In the genomic region with DNA sequence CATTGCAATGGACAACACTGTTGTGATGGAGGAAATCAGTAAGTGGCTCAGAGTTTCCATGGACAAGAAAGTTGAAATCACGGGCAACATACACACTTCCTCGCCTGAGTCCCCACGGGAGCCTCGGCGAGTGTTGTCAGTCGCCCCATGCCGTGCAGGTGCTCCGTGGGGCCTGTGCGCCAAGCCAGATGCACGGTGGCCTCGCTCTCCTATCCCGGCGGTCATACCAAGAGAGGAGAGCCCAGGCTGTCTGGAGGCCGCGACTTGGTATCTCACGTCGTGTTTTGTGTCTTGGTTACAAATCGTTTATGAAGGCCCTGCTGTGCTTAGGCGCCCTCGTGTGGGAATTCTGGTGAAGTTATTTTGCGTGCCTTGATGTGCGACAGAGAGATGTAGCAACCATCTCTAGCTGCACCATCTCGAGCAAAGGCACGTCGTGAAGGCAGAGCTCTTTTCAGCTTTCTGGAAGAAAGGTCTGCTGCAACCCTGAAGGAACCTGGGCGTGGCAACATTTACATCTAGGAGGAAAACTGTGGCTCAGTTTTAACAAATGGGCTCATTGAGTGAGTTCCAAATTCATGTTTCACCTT, we compare ENCODE assay signal across 8 cellular contexts. TPM values are rescaled to one million over a fixed set of nuclear protein-coding genes. Genes with fewer than 3 reads are reported as not detected.
DNase-seq lines count a peak whose midpoint lies in the region; ATAC-seq and TF ChIP-seq lines count a peak whose summit lies in the region.

No MANE protein-coding gene starts in this region.

- H3K4me1 Mint-ChIP-seq in WTC11 (no peaks in the 10 kb centered on the region), naive B cell (no peaks in the 10 kb centered on the region)

- H3K4me1 ChIP-seq in esophagus muscularis mucosa = peaks cover 0 to 5% (median 5%) of the 10 kb centered on the region in 4 donors
- H3K4me1 ChIP-seq in aorta (ENCODE audit: control insufficient read depth in 1 of 2, insufficient read depth in 2 of 2, low read length in 2 of 2) = no peaks in the 10 kb centered on the region

- H3K9me3 ChIP-seq in esophagus muscularis mucosa (no peaks in the 10 kb centered on the region), aorta (ENCODE audit: control insufficient read depth, low read length) (no peaks in the 10 kb centered on the region)

- TF ChIP-seq CTCF in WTC11 (IDR thresholded peaks at IDR 0.05) (peak; percentile 20; the same call in 1 of the 2 replicates), esophagus muscularis mucosa (IDR thresholded peaks at IDR 0.05) (peak; percentile 64 to 77 (median 68))

- H3K27me3 ChIP-seq in esophagus muscularis mucosa (no peaks in the 10 kb centered on the region), aorta (ENCODE audit: control insufficient read depth in 1 of 2, insufficient read depth in 2 of 2, low read length in 1 of 2) (no peaks in the 10 kb centered on the region)

- H3K27me3 Mint-ChIP-seq in WTC11 (ENCODE audit: low read depth) (no peaks in the 10 kb centered on the region), naive B cell (no peaks in the 10 kb centered on the region)

- no peak overlapping the region; the same call in 1 of the 2 replicates for H3K27ac Mint-ChIP-seq in WTC11
- H3K27ac Mint-ChIP-seq in naive B cell = no peak overlapping the region

- no peaks in the 10 kb centered on the region for H3K9me3 Mint-ChIP-seq in WTC11
- no peaks in the 10 kb centered on the region for H3K9me3 Mint-ChIP-seq in naive B cell

- H3K4me3 ChIP-seq in esophagus muscularis mucosa (no peak overlapping the region), aorta (ENCODE audit: low read length in 2 of 2) (no peak overlapping the region)

- TF ChIP-seq EP300 in esophagus muscularis mucosa (IDR thresholded peaks at IDR 0.05) = no peak

- 60% methylated on average over 19 of the region's 26 CpGs for WGBS in esophagus muscularis mucosa
- 52 to 53% methylated on average over 26 of the region's 26 CpGs for WGBS in aorta, 2 donors

- H3K4me3 Mint-ChIP-seq in WTC11 = no peak overlapping the region
- H3K4me3 Mint-ChIP-seq in naive B cell = no peak overlapping the region

- intact Hi-C loops in esophagus muscularis mucosa (cut with DNase I) = no loop called here
- intact Hi-C loops in aorta (cut with DNase I) = no loop called here

- DNase-seq in NCI-H2029 treated with DMSO at 0.1 percent for 48 hours (lab: John Stamatoyannopoulos, UW) (peak; percentile 4), NCI-H2029 (lab: John Stamatoyannopoulos, UW) (no peak), NCI-H1092 (lab: John Stamatoyannopoulos, UW) (peak; percentile 13), WTC11 (ENCODE audit: low spot score) (peak; percentile 61), esophagus muscularis mucosa (ENCODE audit: extremely low spot score) (no peak), naive B cell (peak; percentile 10), aorta (no peak)

- CTCF ChIA-PET in WTC11 (lab: Charles Lee) = interaction anchor here (0.7 to 1.5 kb wide), 8 partner anchors 11 to 72 kb away, joined by 3 to 6 read pairs (median 4); partner anchors contain the start of genes ATG4B, DTYMK and THAP4

- POLR2A ChIA-PET in WTC11 (lab: Charles Lee) = interaction anchor here (0.6 to 1.3 kb wide), 2 partner anchors 27 to 28 kb away, joined by 4 to 6 read pairs; partner anchors contain the start of gene DTYMK

- H3K36me3 ChIP-seq in esophagus muscularis mucosa (peaks cover 41 to 90% (median 75%) of the 10 kb centered on the region in 4 donors), aorta (ENCODE audit: control insufficient read depth in 1 of 2, insufficient read depth in 2 of 2, low read length in 1 of 2) (peaks cover 0 to 8% of the 10 kb centered on the region in 2 donors)

- TF ChIP-seq POLR2A in esophagus muscularis mucosa (IDR thresholded peaks at IDR 0.05; ENCODE audit: low read depth) = no peak

- ATAC-seq in WTC11 (peak; percentile 78), naive B cell (ENCODE audit: low read depth in 2 of 2) (peak in 1 of 2 donors; percentile 12), aorta (ENCODE audit: low FRiP score) (peak; percentile 44), HG03469 (IDR thresholded peaks at IDR 0.05; ENCODE audit: unreplicated experiment) (no peak)

- H3K36me3 Mint-ChIP-seq in WTC11 = peaks cover 50% of the 10 kb centered on the region
- peaks cover 0 to 21% of the 10 kb centered on the region in 2 donors for H3K36me3 Mint-ChIP-seq in naive B cell

- peak overlapping the region in 3 of 4 donors; percentile 35 to 52 (median 43) for H3K27ac ChIP-seq in esophagus muscularis mucosa (replicated peaks in 1 of 4)
- H3K27ac ChIP-seq in aorta (ENCODE audit: low read depth in 1 of 2, low read length in 2 of 2) = no peak overlapping the region

TF ChIP-seq in WTC11, 78 proteins besides CTCF, POLR2A, EP300 and RAD21 (continues in another document):
- TF ChIP-seq GABPB1 (CRISPR knock-in tag; IDR thresholded peaks at IDR 0.05) = no peak
- TF ChIP-seq, protein P1, sequence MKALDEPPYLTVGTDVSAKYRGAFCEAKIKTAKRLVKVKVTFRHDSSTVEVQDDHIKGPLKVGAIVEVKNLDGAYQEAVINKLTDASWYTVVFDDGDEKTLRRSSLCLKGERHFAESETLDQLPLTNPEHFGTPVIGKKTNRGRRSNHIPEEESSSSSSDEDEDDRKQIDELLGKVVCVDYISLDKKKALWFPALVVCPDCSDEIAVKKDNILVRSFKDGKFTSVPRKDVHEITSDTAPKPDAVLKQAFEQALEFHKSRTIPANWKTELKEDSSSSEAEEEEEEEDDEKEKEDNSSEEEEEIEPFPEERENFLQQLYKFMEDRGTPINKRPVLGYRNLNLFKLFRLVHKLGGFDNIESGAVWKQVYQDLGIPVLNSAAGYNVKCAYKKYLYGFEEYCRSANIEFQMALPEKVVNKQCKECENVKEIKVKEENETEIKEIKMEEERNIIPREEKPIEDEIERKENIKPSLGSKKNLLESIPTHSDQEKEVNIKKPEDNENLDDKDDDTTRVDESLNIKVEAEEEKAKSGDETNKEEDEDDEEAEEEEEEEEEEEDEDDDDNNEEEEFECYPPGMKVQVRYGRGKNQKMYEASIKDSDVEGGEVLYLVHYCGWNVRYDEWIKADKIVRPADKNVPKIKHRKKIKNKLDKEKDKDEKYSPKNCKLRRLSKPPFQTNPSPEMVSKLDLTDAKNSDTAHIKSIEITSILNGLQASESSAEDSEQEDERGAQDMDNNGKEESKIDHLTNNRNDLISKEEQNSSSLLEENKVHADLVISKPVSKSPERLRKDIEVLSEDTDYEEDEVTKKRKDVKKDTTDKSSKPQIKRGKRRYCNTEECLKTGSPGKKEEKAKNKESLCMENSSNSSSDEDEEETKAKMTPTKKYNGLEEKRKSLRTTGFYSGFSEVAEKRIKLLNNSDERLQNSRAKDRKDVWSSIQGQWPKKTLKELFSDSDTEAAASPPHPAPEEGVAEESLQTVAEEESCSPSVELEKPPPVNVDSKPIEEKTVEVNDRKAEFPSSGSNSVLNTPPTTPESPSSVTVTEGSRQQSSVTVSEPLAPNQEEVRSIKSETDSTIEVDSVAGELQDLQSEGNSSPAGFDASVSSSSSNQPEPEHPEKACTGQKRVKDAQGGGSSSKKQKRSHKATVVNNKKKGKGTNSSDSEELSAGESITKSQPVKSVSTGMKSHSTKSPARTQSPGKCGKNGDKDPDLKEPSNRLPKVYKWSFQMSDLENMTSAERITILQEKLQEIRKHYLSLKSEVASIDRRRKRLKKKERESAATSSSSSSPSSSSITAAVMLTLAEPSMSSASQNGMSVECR (CRISPR knock-in tag; IDR thresholded peaks at IDR 0.05; ENCODE audit: borderline replicate concordance) = no peak
- no peak for TF ChIP-seq NR3C1 (CRISPR knock-in tag; conservative IDR thresholded peaks at IDR 0.05; ENCODE audit: low read depth)
- no peak for TF ChIP-seq NFE2L1 (CRISPR knock-in tag; IDR thresholded peaks at IDR 0.05)
- TF ChIP-seq, protein P2, sequence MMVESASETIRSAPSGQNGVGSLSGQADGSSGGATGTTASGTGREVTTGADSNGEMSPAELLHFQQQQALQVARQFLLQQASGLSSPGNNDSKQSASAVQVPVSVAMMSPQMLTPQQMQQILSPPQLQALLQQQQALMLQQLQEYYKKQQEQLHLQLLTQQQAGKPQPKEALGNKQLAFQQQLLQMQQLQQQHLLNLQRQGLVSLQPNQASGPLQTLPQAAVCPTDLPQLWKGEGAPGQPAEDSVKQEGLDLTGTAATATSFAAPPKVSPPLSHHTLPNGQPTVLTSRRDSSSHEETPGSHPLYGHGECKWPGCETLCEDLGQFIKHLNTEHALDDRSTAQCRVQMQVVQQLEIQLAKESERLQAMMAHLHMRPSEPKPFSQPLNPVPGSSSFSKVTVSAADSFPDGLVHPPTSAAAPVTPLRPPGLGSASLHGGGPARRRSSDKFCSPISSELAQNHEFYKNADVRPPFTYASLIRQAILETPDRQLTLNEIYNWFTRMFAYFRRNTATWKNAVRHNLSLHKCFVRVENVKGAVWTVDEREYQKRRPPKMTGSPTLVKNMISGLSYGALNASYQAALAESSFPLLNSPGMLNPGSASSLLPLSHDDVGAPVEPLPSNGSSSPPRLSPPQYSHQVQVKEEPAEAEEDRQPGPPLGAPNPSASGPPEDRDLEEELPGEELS (CRISPR knock-in tag; IDR thresholded peaks at IDR 0.05) = no peak

RNA-seq across cellular contexts. Expression of gene ATG4B, which starts 21.8 kb away (rescaled TPM):
- total RNA-seq in WTC11 (2021) = 113 to 133 TPM (median 127 TPM) in 3 replicates
- 10 to 100 TPM; 39.1 to 76.0 (median 55.3) TPM for total RNA-seq in esophagus muscularis mucosa
- 10 to 100 TPM; 61.5 to 74.6 (median 64.5) TPM for polyA plus RNA-seq in naive B cell (ENCODE audit: low read depth in 6 of 6)
- total RNA-seq in aorta = 10 to 100 TPM; 71.3 to 85.4 TPM
- 10 to 100 TPM; 30.4 to 77.3 TPM for polyA plus RNA-seq in aorta

RNA-seq across cellular contexts. Expression of gene THAP4, which starts 22.3 kb away (rescaled TPM):
- total RNA-seq in WTC11 (2021) (72.6 to 88.6 TPM (median 78.0 TPM) in 3 replicates), esophagus muscularis mucosa (10 to 100 TPM; 37.0 to 69.8 (median 49.6) TPM), aorta (10 to 100 TPM; 29.2 to 31.9 TPM)
- polyA plus RNA-seq in naive B cell (ENCODE audit: low read depth in 6 of 6) (10 to 100 TPM; 23.8 to 48.4 (median 29.9) TPM), aorta (10 to 100 TPM; 24.3 to 41.5 TPM)

RNA-seq across cellular contexts. Expression of gene DTYMK, which starts 27.4 kb away (rescaled TPM):
- total RNA-seq in WTC11 (2021) = 79.9 to 88.1 TPM (median 87.7 TPM) in 3 replicates
- 10 to 100 TPM in 2 of 4 donors, 1 to 10 TPM in 2; 6.8 to 14.5 (median 10.6) TPM for total RNA-seq in esophagus muscularis mucosa
- 10 to 100 TPM; 27.6 to 38.3 (median 36.6) TPM for polyA plus RNA-seq in naive B cell (ENCODE audit: low read depth in 6 of 6)
- 10 to 100 TPM in 1 of 2 donors, 1 to 10 TPM in 1; 8.4 to 18.5 TPM for total RNA-seq in aorta
- polyA plus RNA-seq in aorta = 10 to 100 TPM in 1 of 2 donors, 1 to 10 TPM in 1; 9.4 to 14.3 TPM

RNA-seq across cellular contexts. Expression of gene ING5, which starts 42.6 kb away (rescaled TPM):
- total RNA-seq in WTC11 (2021) (43.1 to 47.4 TPM (median 45.3 TPM) in 3 replicates), esophagus muscularis mucosa (10 to 100 TPM; 28.1 to 43.8 (median 30.3) TPM), aorta (10 to 100 TPM; 30.7 to 31.7 TPM)
- polyA plus RNA-seq in naive B cell (ENCODE audit: low read depth in 6 of 6) (10 to 100 TPM; 20.3 to 34.4 (median 24.4) TPM), aorta (10 to 100 TPM; 11.9 to 51.7 TPM)

Comparison
In these comparisons a context has a peak if more than half of its experiments do, and no peak if none do; other contexts are left out.
1. DNase-seq: peak in NCI-H2029 treated with DMSO at 0.1 percent for 48 hours (single experiment), NCI-H1092 (single experiment), WTC11 (single experiment) and naive B cell (single experiment); none in NCI-H2029 (single experiment), esophagus muscularis mucosa (single experiment) and aorta (0 of 2).
2. H3K27ac ChIP-seq: peak in esophagus muscularis mucosa (3 of 4); none in aorta (0 of 2).